In the genomic region with DNA sequence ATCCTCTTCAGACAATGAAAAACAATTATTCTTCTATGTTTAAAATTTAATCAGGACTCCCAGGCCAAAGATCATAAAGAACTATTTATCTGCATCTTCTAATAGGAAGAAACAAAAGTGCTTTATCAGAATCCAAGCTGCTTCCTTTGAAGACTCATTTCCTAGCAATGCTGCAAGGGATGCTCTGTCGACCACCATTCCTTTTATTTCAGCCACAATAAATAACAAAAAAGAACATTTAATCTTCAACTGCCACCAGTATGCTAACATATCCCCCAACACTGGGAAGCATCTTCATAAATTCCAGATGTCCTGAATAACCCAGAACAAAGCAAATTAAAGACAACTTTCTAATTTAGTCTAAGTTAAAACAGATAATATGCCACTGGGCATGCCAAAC, we compare ENCODE assay signal across 15 cellular contexts.
A peak's percentile ranks its signal among the peaks of the same experiment; 100 is the strongest.
DNase-seq lines count a peak whose midpoint lies in the region; ATAC-seq and TF ChIP-seq lines count a peak whose summit lies in the region.
"Had no signal": no experiment of that assay in that cellular context is flagged by ENCODE, and none has a peak within 500 bp of the region (broad histone marks: within the 10 kb centered on the region; RNA-seq: fewer than 3 reads in every experiment).

No MANE protein-coding gene starts in this region.

- DNase-seq in dermis blood vessel endothelial cell (peak; percentile 54), foreskin melanocyte (peak; percentile 51), GM23338 (ENCODE audit: low spot score) (no peak), anterior cingulate cortex (lab: John Stamatoyannopoulos, UW) (no peak)
- DNase-seq in stimulated activated effector memory CD8-positive, alpha-beta T cell treated with anti-CD3 and anti-CD28 coated beads, Interleukin-12 subunit alpha, Interleukin-12 subunit beta, amount 100 ng/mL, for 72 hours (ENCODE audit: low spot score in 2 of 2) = no peak
- DNase-seq in stimulated activated CD4-positive, alpha-beta T cell treated with anti-CD3 and anti-CD28 coated beads, Interleukin-4, amount 100 ng/mL, for 24 hours = no peak
- DNase-seq: BE2C; CD8-positive, alpha-beta T cell; COR-L47; DND-41; GF-D8 had no signal

- no peak overlapping the region for H3K4me3 Mint-ChIP-seq in stimulated activated effector memory CD8-positive, alpha-beta T cell treated with anti-CD3 and anti-CD28 coated beads, Interleukin-12 subunit alpha, Interleukin-12 subunit beta, amount 100 ng/mL, for 72 hours
- no peak overlapping the region for H3K4me3 Mint-ChIP-seq in GM23338
- H3K4me3 Mint-ChIP-seq: CD8-positive, alpha-beta T cell had no signal

- 0 out of 2 replicates have a peak, but pooled peaks cover 6% of the 10 kb centered on the region for H4K20me1 ChIP-seq in GM23338 (replicated peaks; ENCODE audit: insufficient read depth)

- H3K36me3 ChIP-seq in GM23338 (ENCODE audit: insufficient read depth) = peaks cover 14% of the 10 kb centered on the region

- H3K79me2 ChIP-seq in GM23338 (replicated peaks; ENCODE audit: insufficient read depth) = no peaks in the 10 kb centered on the region

- no peaks in the 10 kb centered on the region for H3K4me1 ChIP-seq in GM23338 (ENCODE audit: insufficient read depth)

- ATAC-seq in SK-N-SH treated with all-trans-retinoic acid at 6 μM for 48 hours = peak; percentile 27
- no peak for ATAC-seq in stimulated activated effector memory CD8-positive, alpha-beta T cell treated with anti-CD3 and anti-CD28 coated beads, Interleukin-12 subunit alpha, Interleukin-12 subunit beta, amount 100 ng/mL, for 72 hours
- ATAC-seq in GM23338 = no peak
- ATAC-seq: A549; CD8-positive, alpha-beta T cell; HepG2 had no signal

- H3K27ac ChIP-seq in GM23338 (ENCODE audit: low read depth) = no peak overlapping the region
- H3K27ac ChIP-seq: A549, C4-2B had no signal

- H3K9me2 ChIP-seq in GM23338 (ENCODE audit: insufficient read depth) = no peaks in the 10 kb centered on the region

- H3K9me3 Mint-ChIP-seq in stimulated activated effector memory CD8-positive, alpha-beta T cell treated with anti-CD3 and anti-CD28 coated beads, Interleukin-12 subunit alpha, Interleukin-12 subunit beta, amount 100 ng/mL, for 72 hours = no peaks in the 10 kb centered on the region
- H3K9me3 Mint-ChIP-seq in GM23338 = no peaks in the 10 kb centered on the region
- H3K9me3 Mint-ChIP-seq: CD8-positive, alpha-beta T cell had no signal

- no peaks in the 10 kb centered on the region; the same call in 1 of the 2 replicates for H3F3A ChIP-seq in GM23338 (replicated peaks; ENCODE audit: low read depth)

- peaks cover 84% of the 10 kb centered on the region for H3K36me3 Mint-ChIP-seq in stimulated activated effector memory CD8-positive, alpha-beta T cell treated with anti-CD3 and anti-CD28 coated beads, Interleukin-12 subunit alpha, Interleukin-12 subunit beta, amount 100 ng/mL, for 72 hours
- H3K36me3 Mint-ChIP-seq in GM23338 (ENCODE audit: low read depth) = peaks cover 25% of the 10 kb centered on the region

- H3K4me2 ChIP-seq in GM23338 = no peak overlapping the region
- H3K4me2 ChIP-seq: A549 had no signal

- TF ChIP-seq CTCF in GM23338 (conservative IDR thresholded peaks at IDR 0.05; ENCODE audit: low read depth in 2 of 2) = no peak

- H3K4me1 Mint-ChIP-seq in stimulated activated effector memory CD8-positive, alpha-beta T cell treated with anti-CD3 and anti-CD28 coated beads, Interleukin-12 subunit alpha, Interleukin-12 subunit beta, amount 100 ng/mL, for 72 hours = no peaks in the 10 kb centered on the region
- H3K4me1 Mint-ChIP-seq in GM23338 = no peaks in the 10 kb centered on the region

- H3K4me3 ChIP-seq in GM23338 = no peak overlapping the region
- H3K4me3 ChIP-seq: A549 had no signal

- no peaks in the 10 kb centered on the region for H3K27me3 ChIP-seq in GM23338 (ENCODE audit: insufficient read depth)
- H3K27me3 ChIP-seq: BE2C had no signal

- no peak overlapping the region for H2AFZ ChIP-seq in GM23338

- H3K27me3 Mint-ChIP-seq in GM23338 (ENCODE audit: insufficient read depth, low read depth, poor library complexity) = no peaks in the 10 kb centered on the region

- H3K27ac Mint-ChIP-seq in stimulated activated effector memory CD8-positive, alpha-beta T cell treated with anti-CD3 and anti-CD28 coated beads, Interleukin-12 subunit alpha, Interleukin-12 subunit beta, amount 100 ng/mL, for 72 hours = peak overlapping the region; percentile 20
- H3K27ac Mint-ChIP-seq in GM23338 = no peak overlapping the region
- H3K27ac Mint-ChIP-seq: CD8-positive, alpha-beta T cell had no signal

TF ChIP-seq in SK-N-SH treated with all-trans-retinoic acid at 6 μM for 48 hours, 23 proteins besides CTCF, POLR2A, EP300 and RAD21:
- TF ChIP-seq ISL1 (CRISPR knock-in tag; IDR thresholded peaks at IDR 0.05) = peak; percentile 27; the same call in 1 of the 2 replicates
- TF ChIP-seq TCF4 (CRISPR knock-in tag; IDR thresholded peaks at IDR 0.05; ENCODE audit: borderline replicate concordance) = 0 out of 2 replicates have a peak, but pooled peaks have one; percentile 20
- TF ChIP-seq PPARA (CRISPR knock-in tag; IDR thresholded peaks at IDR 0.05; ENCODE audit: borderline replicate concordance) = no peak

TF ChIP-seq in GM23338, 12 proteins besides CTCF, POLR2A, EP300 and RAD21 (continues in another document):
- TF ChIP-seq ZNF462 (CRISPR knock-in tag; IDR thresholded peaks at IDR 0.05) (no peak), CREB1 (CRISPR knock-in tag; IDR thresholded peaks at IDR 0.05; ENCODE audit: low read depth) (no peak), ZNF331 (CRISPR knock-in tag; IDR thresholded peaks at IDR 0.05; ENCODE audit: low read depth) (no peak), NANOG (IDR thresholded peaks at IDR 0.05; ENCODE audit: borderline replicate concordance) (no peak), EZH2phosphoT487 (IDR thresholded peaks at IDR 0.05; ENCODE audit: unreplicated experiment) (no peak), ZNF114 (CRISPR knock-in tag; IDR thresholded peaks at IDR 0.05) (no peak), STAT1 (IDR thresholded peaks at IDR 0.05; ENCODE audit: unreplicated experiment) (no peak)

Comparison
In these comparisons a context has a peak if more than half of its experiments do, and no peak if none do; other contexts are left out.
1. DNase-seq: peak in dermis blood vessel endothelial cell (single experiment) and foreskin melanocyte (single experiment); none in stimulated activated effector memory CD8-positive, alpha-beta T cell treated with anti-CD3 and anti-CD28 coated beads, Interleukin-12 subunit alpha, Interleukin-12 subunit beta, amount 100 ng/mL, for 72 hours (0 of 2), stimulated activated CD4-positive, alpha-beta T cell treated with anti-CD3 and anti-CD28 coated beads, Interleukin-4, amount 100 ng/mL, for 24 hours (single experiment), GM23338 (single experiment) and anterior cingulate cortex (0 of 58).